In genomic region chr10:7525314-7526016, GRCh38 we compare ENCODE assay signal across 8 cellular contexts.
DNase-seq lines count a peak whose midpoint lies in the region; ATAC-seq and TF ChIP-seq lines count a peak whose summit lies in the region.

No MANE protein-coding gene starts in this region.

- DNase-seq in DMS 273 treated with DMSO at 0.1 percent for 48 hours (lab: John Stamatoyannopoulos, UW) (peak; percentile 2), HK-2 (ENCODE audit: unreplicated experiment) (peak; percentile 17), pons (ENCODE audit: low spot score) (peak; percentile 90)
- DNase-seq in activated T-helper 9 cell treated with anti-CD3 and anti-CD28 coated beads, Interleukin-2, amount 50 U/mL, for 16 hours (ENCODE audit: low read depth), result peak; percentile 17

- 0 out of 2 replicates have a peak overlapping the region, but pooled peaks have one; percentile 54 for H2AFZ ChIP-seq in OCI-LY3 (ENCODE audit: low read depth, low read length)

- peaks cover 19% of the 10 kb centered on the region for H3K4me1 ChIP-seq in OCI-LY3 (ENCODE audit: low read length)
- no peaks in the 10 kb centered on the region for H3K4me1 ChIP-seq in gastroesophageal sphincter

- peak overlapping the region; percentile 34 for H3K4me2 ChIP-seq in OCI-LY3 (ENCODE audit: low read length)

- no peak for TF ChIP-seq POLR2A in gastroesophageal sphincter (IDR thresholded peaks at IDR 0.05)

- 31 to 39% methylated on average over 11 to 15 of the region's 16 CpGs for WGBS in gastroesophageal sphincter (ENCODE audit: low coverage in 1 of 2), 2 donors

- peak; percentile 87 for TF ChIP-seq CTCF in OCI-LY3 (IDR thresholded peaks at IDR 0.05; ENCODE audit: low read depth, low read length)
- peak; percentile 77 to 98 (median 90) for TF ChIP-seq CTCF in gastroesophageal sphincter (IDR thresholded peaks at IDR 0.05)

- TF ChIP-seq EP300 in gastroesophageal sphincter (IDR thresholded peaks at IDR 0.05), result no peak

- no peaks in the 10 kb centered on the region for H4K20me1 ChIP-seq in OCI-LY3 (ENCODE audit: insufficient read depth, low read length)

- H3K36me3 ChIP-seq in OCI-LY3 (replicated peaks; ENCODE audit: low read depth, low read length) (no peaks in the 10 kb centered on the region), gastroesophageal sphincter (no peaks in the 10 kb centered on the region)

- peak; percentile 66 for ATAC-seq in GM19372 (IDR thresholded peaks at IDR 0.05; ENCODE audit: low read depth, unreplicated experiment)
- peak; percentile 72 for ATAC-seq in gastroesophageal sphincter
- no peak for ATAC-seq in HG03457 (IDR thresholded peaks at IDR 0.05; ENCODE audit: unreplicated experiment)

- H3K9ac ChIP-seq in OCI-LY3 (ENCODE audit: low read length), result no peak overlapping the region

- H3K4me3 ChIP-seq in OCI-LY3 (ENCODE audit: low read length) (peak overlapping the region; percentile 37; the same call in 1 of the 2 replicates), gastroesophageal sphincter (no peak overlapping the region)

- H3K27ac ChIP-seq in OCI-LY3 (ENCODE audit: low read length), result no peak overlapping the region
- no peak overlapping the region for H3K27ac ChIP-seq in gastroesophageal sphincter

- 0 out of 2 replicates have a peak, but pooled peaks cover 10% of the 10 kb centered on the region for H3K27me3 ChIP-seq in OCI-LY3 (ENCODE audit: low read depth, low read length)
- peaks cover 27% of the 10 kb centered on the region for H3K27me3 ChIP-seq in gastroesophageal sphincter

- H3K79me2 ChIP-seq in OCI-LY3 (ENCODE audit: low read length), result no peaks in the 10 kb centered on the region

- H3K9me3 ChIP-seq in OCI-LY3 (ENCODE audit: insufficient read depth, low read length) (no peaks in the 10 kb centered on the region), gastroesophageal sphincter (no peaks in the 10 kb centered on the region)

Comparison
In these comparisons a context has a peak if more than half of its experiments do, and no peak if none do; other contexts are left out.
1. DNase-seq: peak in every context shown above with its lines; median percentile 90 in pons; 17 in HK-2; 17 in activated T-helper 9 cell treated with anti-CD3 and anti-CD28 coated beads, Interleukin-2, amount 50 U/mL, for 16 hours; 2 in DMS 273 treated with DMSO at 0.1 percent for 48 hours.